Comparison of ENCODE assay signal across 1 cellular context in genomic region chr13:91277013-91277676, GRCh38.
TF ChIP-seq lines count a peak whose summit lies in the region.

No MANE protein-coding gene starts in this region.

TF ChIP-seq in K562, 482 proteins besides CTCF, POLR2A, EP300 and RAD21 (continued from another document):
- TF ChIP-seq GMEB1 (CRISPR knock-in tag; IDR thresholded peaks at IDR 0.05): 0 out of 2 replicates have a peak, but pooled peaks have one; percentile 12
- TF ChIP-seq, protein P1, sequence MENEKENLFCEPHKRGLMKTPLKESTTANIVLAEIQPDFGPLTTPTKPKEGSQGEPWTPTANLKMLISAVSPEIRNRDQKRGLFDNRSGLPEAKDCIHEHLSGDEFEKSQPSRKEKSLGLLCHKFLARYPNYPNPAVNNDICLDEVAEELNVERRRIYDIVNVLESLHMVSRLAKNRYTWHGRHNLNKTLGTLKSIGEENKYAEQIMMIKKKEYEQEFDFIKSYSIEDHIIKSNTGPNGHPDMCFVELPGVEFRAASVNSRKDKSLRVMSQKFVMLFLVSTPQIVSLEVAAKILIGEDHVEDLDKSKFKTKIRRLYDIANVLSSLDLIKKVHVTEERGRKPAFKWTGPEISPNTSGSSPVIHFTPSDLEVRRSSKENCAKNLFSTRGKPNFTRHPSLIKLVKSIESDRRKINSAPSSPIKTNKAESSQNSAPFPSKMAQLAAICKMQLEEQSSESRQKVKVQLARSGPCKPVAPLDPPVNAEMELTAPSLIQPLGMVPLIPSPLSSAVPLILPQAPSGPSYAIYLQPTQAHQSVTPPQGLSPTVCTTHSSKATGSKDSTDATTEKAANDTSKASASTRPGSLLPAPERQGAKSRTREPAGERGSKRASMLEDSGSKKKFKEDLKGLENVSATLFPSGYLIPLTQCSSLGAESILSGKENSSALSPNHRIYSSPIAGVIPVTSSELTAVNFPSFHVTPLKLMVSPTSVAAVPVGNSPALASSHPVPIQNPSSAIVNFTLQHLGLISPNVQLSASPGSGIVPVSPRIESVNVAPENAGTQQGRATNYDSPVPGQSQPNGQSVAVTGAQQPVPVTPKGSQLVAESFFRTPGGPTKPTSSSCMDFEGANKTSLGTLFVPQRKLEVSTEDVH (IDR thresholded peaks at IDR 0.05; ENCODE audit: low read depth, partially characterized antibody): no peak
TF ChIP-seq in K562: peak in this region for 9.
